ENCODE assay signal across 1 cellular context in genomic region chr13:67063036-67063435, GRCh38.
TF ChIP-seq lines count a peak whose summit lies in the region.

No MANE protein-coding gene starts in this region.

TF ChIP-seq in GM12878, 131 proteins besides CTCF, POLR2A, EP300 and RAD21 (continued from another document):
- TF ChIP-seq NKRF (conservative IDR thresholded peaks at IDR 0.05) (no peak), CEBPZ (IDR thresholded peaks at IDR 0.05; ENCODE audit: low read depth, low read length) (no peak), NRF1 (conservative IDR thresholded peaks at IDR 0.05; ENCODE audit: low read depth, low read length) (no peak), SREBF1 (IDR thresholded peaks at IDR 0.05; ENCODE audit: low read length) (no peak), SMARCA5 (IDR thresholded peaks at IDR 0.05) (no peak), USF1 (IDR thresholded peaks at IDR 0.05; ENCODE audit: borderline replicate concordance, extremely low read length, insufficient read depth, low read depth, low read length) (no peak), HDAC6 (IDR thresholded peaks at IDR 0.05; ENCODE audit: unreplicated experiment) (no peak), IRF4 (IDR thresholded peaks at IDR 0.05; ENCODE audit: low read depth, low read length) (no peak), E2F4 (IDR thresholded peaks at IDR 0.05; ENCODE audit: low read depth, low read length) (no peak)
TF ChIP-seq in GM12878: peak in this region for 0.
